24 cellular contexts compared by ENCODE assay signal in the genomic region with DNA sequence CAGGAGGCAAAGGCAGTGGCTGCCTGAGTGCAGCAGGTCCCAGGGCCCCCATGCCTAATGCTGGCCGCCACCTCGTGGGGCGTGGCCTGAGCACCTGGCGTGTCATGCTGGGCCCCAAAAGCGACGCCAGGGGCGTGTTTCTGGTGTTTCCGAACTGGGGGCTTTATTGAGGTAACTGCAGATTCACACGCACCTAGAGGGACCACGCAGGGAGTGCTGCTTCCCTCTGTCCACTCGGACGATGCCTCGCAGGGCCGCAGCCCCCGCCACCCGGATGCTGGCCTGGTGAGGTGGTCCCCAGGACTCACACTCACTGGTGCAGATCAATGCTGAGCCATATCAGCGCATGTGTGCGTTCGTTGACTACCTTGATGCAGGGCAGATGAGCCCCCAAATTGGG.
"Had no signal": no experiment of that assay in that cellular context is flagged by ENCODE, and none has a peak within 500 bp of the region (broad histone marks: within the 10 kb centered on the region; RNA-seq: fewer than 3 reads in every experiment).

No MANE protein-coding gene starts in this region.

- H3K36me3 ChIP-seq: colonic mucosa, esophagus squamous epithelium, left ventricle myocardium inferior, neutrophil, pancreas, sigmoid colon, stomach, thyroid gland had no signal

- H3K4me1 ChIP-seq: colonic mucosa, left ventricle myocardium inferior, pancreas, psoas muscle, sigmoid colon, thyroid gland had no signal

- H3K4me3 ChIP-seq: colonic mucosa, esophagus squamous epithelium, left ventricle myocardium inferior, mucosa of descending colon, pancreas, psoas muscle, sigmoid colon, stomach, thyroid gland had no signal

- H3K27ac ChIP-seq: colonic mucosa, epithelial cell of prostate, esophagus squamous epithelium, left ventricle myocardium inferior, neutrophil, pancreas, psoas muscle, sigmoid colon, stomach, thyroid gland had no signal

- H3K27me3 ChIP-seq: colonic mucosa, neutrophil, pancreas, thyroid gland had no signal

- DNase-seq: activated CD4-positive, alpha-beta T cell treated with anti-CD3 and anti-CD28 coated beads for 4 hours; activated CD4-positive, alpha-beta T cell treated with anti-CD3 and anti-CD28 coated beads, Interleukin-2, amount 50 U/mL, for 48 hours; activated CD4-positive, CD25-positive, alpha-beta regulatory T cell; activated CD8-positive, alpha-beta memory T cell treated with anti-CD3 and anti-CD28 coated beads, Interleukin-2, amount 50 U/mL, for 4 hours; activated gamma-delta T cell; activated naive CD4-positive, alpha-beta T cell treated with anti-CD3 and anti-CD28 coated beads, Interleukin-2, amount 10 ng/mL, durations not matched to agents 7 days and 5 days; activated naive CD8-positive, alpha-beta T cell treated with anti-CD3 and anti-CD28 coated beads, Interleukin-2, amount 50 U/mL, for 24 hours; activated T-cell treated with anti-CD3 and anti-CD28 coated beads, Interleukin-2, amount 50 U/mL, for 1 hour; colonic mucosa; effector CD8-positive, alpha-beta T cell; esophagus squamous epithelium; foreskin melanocyte; left ventricle myocardium inferior; mucosa of descending colon; sigmoid colon; small intestine; stimulated activated CD4-positive, alpha-beta T cell treated with anti-CD3 and anti-CD28 coated beads, Interleukin-2, amount 100 ng/mL, for 24 hours; stimulated activated naive B cell treated with anti-CD40 and anti-IgM and Interleukin-4, amounts not matched to agents 10 μg/mL and 1 μg/mL and 100 μg/mL, for 72 hours; stomach; thyroid gland had no signal

- H3K9me3 ChIP-seq: colonic mucosa, esophagus squamous epithelium, left ventricle myocardium inferior, mucosa of descending colon, neutrophil, pancreas, psoas muscle, sigmoid colon, stomach, thyroid gland had no signal
